9 cellular contexts compared by ENCODE assay signal in genomic region chr1:90707363-90707710, GRCh38. TPM values are rescaled to one million over a fixed set of nuclear protein-coding genes. Genes with fewer than 3 reads are reported as not detected.
DNase-seq lines count a peak whose midpoint lies in the region; ATAC-seq and TF ChIP-seq lines count a peak whose summit lies in the region.
"Had no signal": no experiment of that assay in that cellular context is flagged by ENCODE, and none has a peak within 500 bp of the region (broad histone marks: within the 10 kb centered on the region; RNA-seq: fewer than 3 reads in every experiment).

No MANE protein-coding gene starts in this region.

- H3K4me3 Mint-ChIP-seq in activated CD8-positive, alpha-beta memory T cell treated with anti-CD3 and anti-CD28 coated beads, Interleukin-2, amount 10 ng/mL, durations not matched to agents 7 days and 5 days: no peak overlapping the region

- no peaks in the 10 kb centered on the region for H3K9me3 Mint-ChIP-seq in activated CD8-positive, alpha-beta memory T cell treated with anti-CD3 and anti-CD28 coated beads, Interleukin-2, amount 10 ng/mL, durations not matched to agents 7 days and 5 days (ENCODE audit: low read depth)

- H3K4me1 Mint-ChIP-seq in activated CD8-positive, alpha-beta memory T cell treated with anti-CD3 and anti-CD28 coated beads, Interleukin-2, amount 10 ng/mL, durations not matched to agents 7 days and 5 days: peaks cover 3% of the 10 kb centered on the region

- CTCF ChIA-PET in activated CD8-positive, alpha-beta memory T cell treated with anti-CD3 and anti-CD28 coated beads, Interleukin-2, amount 10 ng/mL, durations not matched to agents 7 days and 5 days (lab: Charles Lee): interaction anchor here (0.8 to 1.1 kb wide), 3 partner anchors 11 to 24 kb away, joined by 3 to 4 read pairs (median 3); no protein-coding TSS in a partner anchor

- peak; percentile 7 for DNase-seq in H4 (ENCODE audit: low spot score)
- DNase-seq in glomerular visceral epithelial cell (ENCODE audit: extremely low spot score): peak; percentile 32
- peak; percentile 29 for DNase-seq in renal cortical epithelial cell (ENCODE audit: low read depth)
- DNase-seq in NCI-H2171 treated with DMSO at 0.1 percent for 48 hours (lab: John Stamatoyannopoulos, UW): no peak
- DNase-seq in activated CD8-positive, alpha-beta memory T cell treated with anti-CD3 and anti-CD28 coated beads, Interleukin-2, amount 10 ng/mL, durations not matched to agents 7 days and 5 days: no peak

- H3K36me3 Mint-ChIP-seq in activated CD8-positive, alpha-beta memory T cell treated with anti-CD3 and anti-CD28 coated beads, Interleukin-2, amount 10 ng/mL, durations not matched to agents 7 days and 5 days: no peaks in the 10 kb centered on the region

- ATAC-seq in SK-N-SH treated with all-trans-retinoic acid at 6 μM for 48 hours (peak; percentile 85), GM21528 (IDR thresholded peaks at IDR 0.05; ENCODE audit: low FRiP score, unreplicated experiment) (no peak), GM18511 (IDR thresholded peaks at IDR 0.05; ENCODE audit: unreplicated experiment) (no peak)
- no peak for ATAC-seq in activated CD8-positive, alpha-beta memory T cell treated with anti-CD3 and anti-CD28 coated beads, Interleukin-2, amount 10 ng/mL, durations not matched to agents 7 days and 5 days

- peaks cover 87% of the 10 kb centered on the region for H3K27me3 Mint-ChIP-seq in activated CD8-positive, alpha-beta memory T cell treated with anti-CD3 and anti-CD28 coated beads, Interleukin-2, amount 10 ng/mL, durations not matched to agents 7 days and 5 days

- H3K27ac Mint-ChIP-seq in activated CD8-positive, alpha-beta memory T cell treated with anti-CD3 and anti-CD28 coated beads, Interleukin-2, amount 10 ng/mL, durations not matched to agents 7 days and 5 days: no peak overlapping the region

TF ChIP-seq in SK-N-SH treated with all-trans-retinoic acid at 6 μM for 48 hours, 23 proteins besides CTCF, POLR2A, EP300 and RAD21:
- TF ChIP-seq ZFP30 (CRISPR knock-in tag; IDR thresholded peaks at IDR 0.05): no peak
- no peak for TF ChIP-seq TCF4 (CRISPR knock-in tag; IDR thresholded peaks at IDR 0.05; ENCODE audit: borderline replicate concordance)
- TF ChIP-seq ISL1 (CRISPR knock-in tag; IDR thresholded peaks at IDR 0.05): no peak
- no peak for TF ChIP-seq PATZ1 (CRISPR knock-in tag; IDR thresholded peaks at IDR 0.05; ENCODE audit: borderline replicate concordance)
- no peak for TF ChIP-seq ARNTL (CRISPR knock-in tag; IDR thresholded peaks at IDR 0.05; ENCODE audit: borderline replicate concordance, low read depth)
- TF ChIP-seq OSR1 (CRISPR knock-in tag; IDR thresholded peaks at IDR 0.05): no peak
- TF ChIP-seq, protein P1, sequence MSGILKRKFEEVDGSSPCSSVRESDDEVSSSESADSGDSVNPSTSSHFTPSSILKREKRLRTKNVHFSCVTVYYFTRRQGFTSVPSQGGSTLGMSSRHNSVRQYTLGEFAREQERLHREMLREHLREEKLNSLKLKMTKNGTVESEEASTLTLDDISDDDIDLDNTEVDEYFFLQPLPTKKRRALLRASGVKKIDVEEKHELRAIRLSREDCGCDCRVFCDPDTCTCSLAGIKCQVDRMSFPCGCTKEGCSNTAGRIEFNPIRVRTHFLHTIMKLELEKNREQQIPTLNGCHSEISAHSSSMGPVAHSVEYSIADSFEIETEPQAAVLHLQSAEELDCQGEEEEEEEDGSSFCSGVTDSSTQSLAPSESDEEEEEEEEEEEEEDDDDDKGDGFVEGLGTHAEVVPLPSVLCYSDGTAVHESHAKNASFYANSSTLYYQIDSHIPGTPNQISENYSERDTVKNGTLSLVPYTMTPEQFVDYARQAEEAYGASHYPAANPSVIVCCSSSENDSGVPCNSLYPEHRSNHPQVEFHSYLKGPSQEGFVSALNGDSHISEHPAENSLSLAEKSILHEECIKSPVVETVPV (CRISPR knock-in tag; IDR thresholded peaks at IDR 0.05): no peak
- no peak for TF ChIP-seq BACH2 (CRISPR knock-in tag; IDR thresholded peaks at IDR 0.05; ENCODE audit: borderline replicate concordance)
- no peak for TF ChIP-seq GLIS3 (CRISPR knock-in tag; IDR thresholded peaks at IDR 0.05)
- TF ChIP-seq, protein P2, sequence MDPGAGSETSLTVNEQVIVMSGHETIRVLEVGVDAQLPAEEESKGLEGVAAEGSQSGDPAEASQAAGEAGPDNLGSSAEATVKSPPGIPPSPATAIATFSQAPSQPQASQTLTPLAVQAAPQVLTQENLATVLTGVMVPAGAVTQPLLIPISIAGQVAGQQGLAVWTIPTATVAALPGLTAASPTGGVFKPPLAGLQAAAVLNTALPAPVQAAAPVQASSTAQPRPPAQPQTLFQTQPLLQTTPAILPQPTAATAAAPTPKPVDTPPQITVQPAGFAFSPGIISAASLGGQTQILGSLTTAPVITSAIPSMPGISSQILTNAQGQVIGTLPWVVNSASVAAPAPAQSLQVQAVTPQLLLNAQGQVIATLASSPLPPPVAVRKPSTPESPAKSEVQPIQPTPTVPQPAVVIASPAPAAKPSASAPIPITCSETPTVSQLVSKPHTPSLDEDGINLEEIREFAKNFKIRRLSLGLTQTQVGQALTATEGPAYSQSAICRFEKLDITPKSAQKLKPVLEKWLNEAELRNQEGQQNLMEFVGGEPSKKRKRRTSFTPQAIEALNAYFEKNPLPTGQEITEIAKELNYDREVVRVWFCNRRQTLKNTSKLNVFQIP (CRISPR knock-in tag; IDR thresholded peaks at IDR 0.05; ENCODE audit: borderline replicate concordance, low read depth): no peak
- no peak for TF ChIP-seq ZNF8 (CRISPR knock-in tag; IDR thresholded peaks at IDR 0.05)
- TF ChIP-seq ESRRG (CRISPR knock-in tag; IDR thresholded peaks at IDR 0.05): no peak
TF ChIP-seq in SK-N-SH treated with all-trans-retinoic acid at 6 μM for 48 hours: peak in this region for 0.

RNA-seq across cellular contexts. Expression of gene BARHL2, which starts 9.8 kb away (rescaled TPM):
- not detected in 2 replicates for total RNA-seq in H4 (2014; rRNA removed; shearing (Covaris generic))
- not detected in 2 replicates for total RNA-seq in renal cortical epithelial cell
- total RNA-seq in activated CD8-positive, alpha-beta memory T cell treated with anti-CD3 and anti-CD28 coated beads, Interleukin-2, amount 10 ng/mL, durations not matched to agents 7 days and 5 days: not detected
- total RNA-seq: ovary had no signal

Comparison
In these comparisons a context has a peak if more than half of its experiments do, and no peak if none do; other contexts are left out.
1. DNase-seq: peak in H4 (single experiment), glomerular visceral epithelial cell (single experiment) and renal cortical epithelial cell (single experiment); none in NCI-H2171 treated with DMSO at 0.1 percent for 48 hours (single experiment) and activated CD8-positive, alpha-beta memory T cell treated with anti-CD3 and anti-CD28 coated beads, Interleukin-2, amount 10 ng/mL, durations not matched to agents 7 days and 5 days (single experiment).